ENCODE assay signal across 2 cellular contexts in genomic region chr19:2478324-2478755, GRCh38.
TF ChIP-seq lines count a peak whose summit lies in the region.

No MANE protein-coding gene starts in this region.

TF ChIP-seq in Ishikawa, 13 proteins besides CTCF, POLR2A, EP300 and RAD21:
- TF ChIP-seq ZBTB7A (IDR thresholded peaks at IDR 0.05; ENCODE audit: low read depth) (peak; percentile 57), CEBPB (IDR thresholded peaks at IDR 0.05) (peak; percentile 91), NFIC (IDR thresholded peaks at IDR 0.05) (no peak)

TF ChIP-seq in HepG2, 621 proteins besides CTCF, POLR2A, EP300 and RAD21:
- TF ChIP-seq CEBPG (CRISPR knock-in tag; IDR thresholded peaks at IDR 0.05) (0 out of 2 replicates have a peak, but pooled peaks have one; percentile 16), POLR2AphosphoS2 (IDR thresholded peaks at IDR 0.05; ENCODE audit: low read depth, low read length) (peak; percentile 47), ZNF687 (CRISPR knock-in tag; IDR thresholded peaks at IDR 0.05) (peak; percentile 38; the same call in 1 of the 2 replicates), GATA4 (IDR thresholded peaks at IDR 0.05; ENCODE audit: borderline replicate concordance, low read depth) (0 out of 2 replicates have a peak, but pooled peaks have one; percentile 19), HIC2 (CRISPR knock-in tag; IDR thresholded peaks at IDR 0.05; ENCODE audit: low read depth) (0 out of 2 replicates have a peak, but pooled peaks have one; percentile 30), RBFOX2 (IDR thresholded peaks at IDR 0.05; ENCODE audit: low read depth, low read length) (0 out of 2 replicates have a peak, but pooled peaks have one; percentile 49), ZBTB38 (CRISPR knock-in tag; IDR thresholded peaks at IDR 0.05) (peak; percentile 31; the same call in 1 of the 2 replicates), TFDP2 (CRISPR knock-in tag; IDR thresholded peaks at IDR 0.05) (no peak), MAFK (conservative IDR thresholded peaks at IDR 0.05 in 1 of 2, IDR thresholded peaks at IDR 0.05 in 1 of 2; ENCODE audit: low read length in 2 of 2) (no peak), GABPB1 (CRISPR knock-in tag; IDR thresholded peaks at IDR 0.05) (0 out of 2 replicates have a peak, but pooled peaks have one; percentile 0), ZNF501 (CRISPR knock-in tag; IDR thresholded peaks at IDR 0.05) (0 out of 2 replicates have a peak, but pooled peaks have one; percentile 27), FOSL1 (CRISPR knock-in tag; IDR thresholded peaks at IDR 0.05; ENCODE audit: borderline replicate concordance) (no peak)
